16 cellular contexts compared by ENCODE assay signal in the genomic region with DNA sequence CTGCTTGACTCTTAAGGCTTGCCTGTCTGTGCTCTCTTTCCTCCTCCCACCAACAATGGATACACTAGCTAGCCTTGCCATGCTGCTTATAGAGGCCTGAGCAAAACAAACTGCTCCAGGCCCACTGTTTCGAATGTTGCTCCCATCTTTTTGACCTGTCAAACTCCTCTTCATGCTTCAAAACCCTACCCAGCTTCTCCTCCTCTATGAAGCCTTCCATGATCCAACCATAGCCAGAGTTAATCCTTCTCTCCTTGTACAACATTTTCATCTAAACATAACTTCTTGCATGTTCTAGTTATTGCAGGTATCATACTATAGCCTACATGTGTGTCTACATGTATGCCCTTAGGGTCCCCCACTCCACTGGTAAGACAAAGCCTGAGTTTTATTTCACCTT.
DNase-seq lines count a peak whose midpoint lies in the region; ATAC-seq and TF ChIP-seq lines count a peak whose summit lies in the region.
"Had no signal": no experiment of that assay in that cellular context is flagged by ENCODE, and none has a peak within 500 bp of the region (broad histone marks: within the 10 kb centered on the region; RNA-seq: fewer than 3 reads in every experiment).

No MANE protein-coding gene starts in this region.

- H3K27ac ChIP-seq in BLaER1 (no peak overlapping the region), caudate nucleus (ENCODE audit: low read depth, low read length) (no peak overlapping the region)
- H3K27ac ChIP-seq in CD4-positive, CD25-positive, alpha-beta regulatory T cell (ENCODE audit: insufficient read depth, low read length, poor library complexity, severe bottlenecking): no peak overlapping the region
- H3K27ac ChIP-seq: GM23248 had no signal

- no peaks in the 10 kb centered on the region for H4K20me1 ChIP-seq in BLaER1

- no peak overlapping the region for H3K9ac ChIP-seq in BLaER1
- H3K9ac ChIP-seq: GM23248 had no signal

- peaks cover 10% of the 10 kb centered on the region for H3K27me3 Mint-ChIP-seq in CD4-positive, CD25-positive, alpha-beta regulatory T cell
- H3K27me3 Mint-ChIP-seq in endothelial cell (ENCODE audit: unreplicated experiment): peaks cover 2% of the 10 kb centered on the region
- peaks cover 16% of the 10 kb centered on the region for H3K27me3 Mint-ChIP-seq in stimulated activated naive CD8-positive, alpha-beta T cell treated with anti-CD3 and anti-CD28 coated beads, Interleukin-15, amount 100 ng/mL, for 72 hours

- ATAC-seq in CD4-positive, CD25-positive, alpha-beta regulatory T cell (ENCODE audit: low read depth in 2 of 2): no peak
- no peak for ATAC-seq in stimulated activated naive CD8-positive, alpha-beta T cell treated with anti-CD3 and anti-CD28 coated beads, Interleukin-15, amount 100 ng/mL, for 72 hours
- ATAC-seq: CD8-positive, alpha-beta T cell; GM12878 had no signal

- H3K36me3 ChIP-seq in BLaER1: no peaks in the 10 kb centered on the region
- H3K36me3 ChIP-seq in CD4-positive, CD25-positive, alpha-beta regulatory T cell (ENCODE audit: control insufficient read depth, insufficient read depth, low read length): no peaks in the 10 kb centered on the region

- no peak overlapping the region for H3K4me3 ChIP-seq in BLaER1
- H3K4me3 ChIP-seq in CD4-positive, CD25-positive, alpha-beta regulatory T cell (ENCODE audit: low read depth, low read length): no peak overlapping the region
- H3K4me3 ChIP-seq: GM12878, GM23248 had no signal

- H3K27me3 ChIP-seq in BLaER1: no peaks in the 10 kb centered on the region
- H3K27me3 ChIP-seq in CD4-positive, CD25-positive, alpha-beta regulatory T cell (ENCODE audit: control insufficient read depth, insufficient read depth, low read length): peaks cover 2% of the 10 kb centered on the region

- peaks cover 10 to 72% (median 35%) of the 10 kb centered on the region in 4 donors for H3K4me1 Mint-ChIP-seq in CD4-positive, CD25-positive, alpha-beta regulatory T cell
- peaks cover 65% of the 10 kb centered on the region for H3K4me1 Mint-ChIP-seq in endothelial cell (ENCODE audit: unreplicated experiment)
- H3K4me1 Mint-ChIP-seq in stimulated activated naive CD8-positive, alpha-beta T cell treated with anti-CD3 and anti-CD28 coated beads, Interleukin-15, amount 100 ng/mL, for 72 hours: peaks cover 55% of the 10 kb centered on the region

- H3K9me3 ChIP-seq in BLaER1: no peaks in the 10 kb centered on the region
- no peaks in the 10 kb centered on the region for H3K9me3 ChIP-seq in CD4-positive, CD25-positive, alpha-beta regulatory T cell (ENCODE audit: control insufficient read depth in 2 of 2, low read length in 2 of 2)
- H3K9me3 ChIP-seq: Caco-2 had no signal

- H3K27ac Mint-ChIP-seq in CD4-positive, CD25-positive, alpha-beta regulatory T cell: peak overlapping the region; percentile 1 to 6 (median 2)
- H3K27ac Mint-ChIP-seq in endothelial cell (ENCODE audit: unreplicated experiment): peak overlapping the region; percentile 81
- H3K27ac Mint-ChIP-seq in stimulated activated naive CD8-positive, alpha-beta T cell treated with anti-CD3 and anti-CD28 coated beads, Interleukin-15, amount 100 ng/mL, for 72 hours: peak overlapping the region in 1 of 2 donors; percentile 0
- H3K27ac Mint-ChIP-seq: B cell; CD8-positive, alpha-beta T cell had no signal

- H3K36me3 Mint-ChIP-seq in CD4-positive, CD25-positive, alpha-beta regulatory T cell: no peaks in the 10 kb centered on the region
- no peaks in the 10 kb centered on the region for H3K36me3 Mint-ChIP-seq in endothelial cell (ENCODE audit: low read depth, unreplicated experiment)
- H3K36me3 Mint-ChIP-seq: CD8-positive, alpha-beta T cell had no signal

- peak overlapping the region in 2 of 4 donors; percentile 13 to 83 for H3K4me3 Mint-ChIP-seq in CD4-positive, CD25-positive, alpha-beta regulatory T cell
- no peak overlapping the region for H3K4me3 Mint-ChIP-seq in endothelial cell (ENCODE audit: unreplicated experiment)
- H3K4me3 Mint-ChIP-seq in stimulated activated naive CD8-positive, alpha-beta T cell treated with anti-CD3 and anti-CD28 coated beads, Interleukin-15, amount 100 ng/mL, for 72 hours: no peak overlapping the region
- H3K4me3 Mint-ChIP-seq: B cell; CD8-positive, alpha-beta T cell had no signal

- DNase-seq in CD4-positive, CD25-positive, alpha-beta regulatory T cell: no peak
- DNase-seq in endothelial cell (ENCODE audit: low spot score) (no peak), caudate nucleus (lab: John Stamatoyannopoulos, UW) (no peak), NCI-H146 treated with DMSO at 0.1 percent for 48 hours (lab: John Stamatoyannopoulos, UW; ENCODE audit: unreplicated experiment) (no peak)
- no peak for DNase-seq in stimulated activated naive CD8-positive, alpha-beta T cell treated with anti-CD3 and anti-CD28 coated beads, Interleukin-15, amount 100 ng/mL, for 72 hours
- DNase-seq: C1 segment of cervical spinal cord, Caco-2, DMS153, EL, GDM1, GM23248, HCEC 1CT had no signal

- no peak for TF ChIP-seq CTCF in endothelial cell (IDR thresholded peaks at IDR 0.05; ENCODE audit: unreplicated experiment)

- H3K9me3 Mint-ChIP-seq in CD4-positive, CD25-positive, alpha-beta regulatory T cell: peaks cover 0 to 1% (median 0%) of the 10 kb centered on the region in 7 donors
- H3K9me3 Mint-ChIP-seq in endothelial cell (ENCODE audit: unreplicated experiment): no peaks in the 10 kb centered on the region
- H3K9me3 Mint-ChIP-seq in stimulated activated naive CD8-positive, alpha-beta T cell treated with anti-CD3 and anti-CD28 coated beads, Interleukin-15, amount 100 ng/mL, for 72 hours: no peaks in the 10 kb centered on the region
- H3K9me3 Mint-ChIP-seq: CD8-positive, alpha-beta T cell had no signal

- H3K4me2 ChIP-seq in BLaER1: peak overlapping the region; percentile 96

- H3K4me1 ChIP-seq in BLaER1: peaks cover 83% of the 10 kb centered on the region
- H3K4me1 ChIP-seq in CD4-positive, CD25-positive, alpha-beta regulatory T cell (ENCODE audit: control insufficient read depth, insufficient read depth, low read length, poor library complexity, severe bottlenecking): peaks cover 36% of the 10 kb centered on the region
- H3K4me1 ChIP-seq: Caco-2 had no signal
